In the genomic region with DNA sequence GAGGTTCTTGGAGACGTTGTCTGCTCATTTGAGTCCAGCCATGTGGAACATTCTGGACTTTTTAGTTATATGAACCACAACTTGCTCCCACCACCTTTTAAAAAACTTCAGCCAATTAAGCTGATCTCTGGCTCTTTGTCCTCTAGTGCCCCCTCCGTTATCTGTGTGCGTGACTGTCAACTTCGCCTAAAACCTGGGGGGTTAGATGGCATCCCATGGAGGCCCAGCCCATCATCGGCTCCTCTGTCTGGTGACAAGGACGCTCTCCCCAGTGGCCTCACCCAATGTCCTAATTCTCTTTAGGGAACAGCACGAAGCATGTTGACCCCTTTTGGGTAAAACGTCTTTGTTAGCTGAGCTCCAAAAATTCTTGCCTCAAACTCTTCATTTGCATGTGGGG, we compare ENCODE assay signal across 23 cellular contexts.
DNase-seq lines count a peak whose midpoint lies in the region; ATAC-seq, FAIRE-seq and TF ChIP-seq lines count a peak whose summit lies in the region.
"Had no signal": no experiment of that assay in that cellular context is flagged by ENCODE, and none has a peak within 500 bp of the region (broad histone marks: within the 10 kb centered on the region; RNA-seq: fewer than 3 reads in every experiment).

No MANE protein-coding gene starts in this region.

- H3K27me3 ChIP-seq in MM.1S (replicated peaks; ENCODE audit: insufficient read depth, low read length) (no peaks in the 10 kb centered on the region), K562 (ENCODE audit: control insufficient read depth in 2 of 2, insufficient read depth in 2 of 2, low read length in 2 of 2) (peaks cover 12 to 45% of the 10 kb centered on the region in 2 experiments), upper lobe of right lung (no peaks in the 10 kb centered on the region)

- TF ChIP-seq EP300 in K562 (IDR thresholded peaks at IDR 0.05; ENCODE audit: low read length), result no peak

- H3K4me1 ChIP-seq in MM.1S (ENCODE audit: low read length) (no peaks in the 10 kb centered on the region), K562 (replicated peaks in 1 of 2; ENCODE audit: control insufficient read depth in 2 of 2, insufficient read depth in 2 of 2, low read length in 2 of 2) (no peaks in the 10 kb centered on the region; a peak in 2 of 5 replicates), upper lobe of right lung (peaks cover 7% of the 10 kb centered on the region)

- in situ Hi-C loops in K562 (cut with MboI), result no loop called here

- no TSS peak for BruUV-seq in K562 (replicated peaks; lab: Mats Ljungman, UMichigan)

- H2AFZ ChIP-seq in MM.1S (ENCODE audit: low read length) (peak overlapping the region; percentile 33), K562 (ENCODE audit: low read depth, low read length) (no peak overlapping the region)

- CTCF ChIA-PET in K562 (lab: Yijun Ruan, JAX; ENCODE audit: low intra/inter-chr PET ratio), result no interaction called here

- H3K9me1 ChIP-seq in K562 (ENCODE audit: control insufficient read depth, insufficient read depth, low read length), result no peaks in the 10 kb centered on the region

- H3K27ac ChIP-seq in MM.1S (ENCODE audit: low read length), result no peak overlapping the region
- no peak overlapping the region for H3K27ac ChIP-seq in K562 (ENCODE audit: extremely low read depth, low read depth, low read length)
- H3K27ac ChIP-seq in upper lobe of right lung, result no peak overlapping the region
- H3K27ac ChIP-seq: HL-60 had no signal

- intact Hi-C loops in K562 (cut with micrococcal nuclease) (no loop called here), upper lobe of right lung (cut with DNase I) (no loop called here)

- H4K20me1 ChIP-seq in MM.1S (ENCODE audit: insufficient read depth, low read length), result no peaks in the 10 kb centered on the region
- H4K20me1 ChIP-seq in K562 (replicated peaks; ENCODE audit: control insufficient read depth, insufficient read depth, low read length), result no peaks in the 10 kb centered on the region

- POLR2A ChIA-PET in K562 (lab: Yijun Ruan, JAX), result interaction anchor here (0.7 to 1.1 kb wide), 2 partner anchors 9 to 10 kb away, joined by 3 read pairs; no protein-coding TSS in a partner anchor

- no peak overlapping the region for H3K9ac ChIP-seq in MM.1S (ENCODE audit: low read length)
- H3K9ac ChIP-seq in K562 (ENCODE audit: insufficient read depth in 1 of 2, low read depth in 2 of 2, low read length in 2 of 2), result no peak overlapping the region

- no peak for ATAC-seq in K562
- no peak for ATAC-seq in upper lobe of right lung
- ATAC-seq in esophagus mucosa, result no peak
- ATAC-seq: HepG2 had no signal

- TF ChIP-seq RAD21 in K562 (CRISPR knock-in tag; conservative IDR thresholded peaks at IDR 0.05 in 1 of 2, IDR thresholded peaks at IDR 0.05 in 1 of 2), result no peak

- H3K9me2 ChIP-seq in MM.1S (replicated peaks; ENCODE audit: insufficient read depth, low read length), result no peaks in the 10 kb centered on the region

- H3K36me3 ChIP-seq in MM.1S (replicated peaks; ENCODE audit: insufficient read depth, low read length), result no peaks in the 10 kb centered on the region
- no peaks in the 10 kb centered on the region for H3K36me3 ChIP-seq in K562 (ENCODE audit: control insufficient read depth, insufficient read depth, low read length)
- no peaks in the 10 kb centered on the region for H3K36me3 ChIP-seq in upper lobe of right lung

- H3K79me2 ChIP-seq in MM.1S (ENCODE audit: low read length) (no peaks in the 10 kb centered on the region), K562 (ENCODE audit: control insufficient read depth, insufficient read depth, low read length) (no peaks in the 10 kb centered on the region)

- no peak for TF ChIP-seq POLR2A in K562 (conservative IDR thresholded peaks at IDR 0.05)

- H3K4me3 ChIP-seq in MM.1S (ENCODE audit: low read length), result peak overlapping the region; percentile 42; the same call in 1 of the 2 replicates
- no peak overlapping the region for H3K4me3 ChIP-seq in K562
- no peak overlapping the region for H3K4me3 ChIP-seq in upper lobe of right lung

- H3K4me2 ChIP-seq in MM.1S (ENCODE audit: low read depth, low read length) (peak overlapping the region; percentile 73), K562 (ENCODE audit: insufficient read depth, low read length) (no peak overlapping the region)

- 5% methylated on average over 8 of the region's 8 CpGs for WGBS in K562 (ENCODE audit: insufficient coverage, low coverage, missing lambda C conversion rate)

- DNase-seq in activated effector memory CD4-positive, alpha-beta T cell treated with anti-CD3 and anti-CD28 coated beads, Interleukin-2, amount 50 U/mL, for 16 hours, result peak; percentile 28
- DNase-seq in activated effector memory CD4-positive, alpha-beta T cell treated with Interleukin-2 at 50 U/mL for 16 hours, result no peak
- DNase-seq in MM.1S (no peak), K562 (ENCODE audit: extremely low read depth in 1 of 4, low spot score in 3 of 4) (no peak), upper lobe of right lung (peak; percentile 48), NCI-H446 treated with DMSO at 0.1 percent for 48 hours (lab: John Stamatoyannopoulos, UW) (no peak), NOMO-1 (lab: John Stamatoyannopoulos, UW; ENCODE audit: unreplicated experiment in 2 of 2) (no peak)
- DNase-seq: EL, GF-D8, HFFc6, KBM-7, NCI-H1105 treated with DMSO at 0.1 percent for 48 hours, NCI-H2029 treated with DMSO at 0.1 percent for 48 hours, NCI-H226, NCI-H524, NCI-H774, OCI-M1 had no signal

- H3K9me3 ChIP-seq in MM.1S (replicated peaks; ENCODE audit: insufficient read depth, low read length), result no peaks in the 10 kb centered on the region
- H3K9me3 ChIP-seq in K562 (replicated peaks; ENCODE audit: control insufficient read depth, insufficient read depth, low read depth, low read length), result no peaks in the 10 kb centered on the region
- no peaks in the 10 kb centered on the region for H3K9me3 ChIP-seq in upper lobe of right lung

- H3F3A ChIP-seq in MM.1S (ENCODE audit: insufficient read depth, low read length), result no peaks in the 10 kb centered on the region

- FAIRE-seq in K562 (lab: Jason Lieb, UNC), result no peak
- FAIRE-seq: D721Med, H54, HepG2, RCC 7860 had no signal

- no peak for TF ChIP-seq CTCF in MM.1S (IDR thresholded peaks at IDR 0.05; ENCODE audit: low read length)
- peak in 2 of 3 experiments; percentile 30 to 36; a peak in 2 of 6 replicates for TF ChIP-seq CTCF in K562 (IDR thresholded peaks at IDR 0.05 in 2 of 3, conservative IDR thresholded peaks at IDR 0.05 in 1 of 3; ENCODE audit: insufficient read depth in 2 of 3, low read depth in 1 of 3, low read length in 3 of 3)
- TF ChIP-seq CTCF in upper lobe of right lung (IDR thresholded peaks at IDR 0.05), result no peak

TF ChIP-seq in K562, 482 proteins besides CTCF, POLR2A, EP300 and RAD21 (continues in another document):
- TF ChIP-seq PCBP2 (IDR thresholded peaks at IDR 0.05; ENCODE audit: low read depth, low read length, poor library complexity, severe bottlenecking) (no peak), MAFK (IDR thresholded peaks at IDR 0.05; ENCODE audit: low read length) (no peak), ZNF561 (CRISPR knock-in tag; conservative IDR thresholded peaks at IDR 0.05) (no peak), PHTF2 (CRISPR knock-in tag; IDR thresholded peaks at IDR 0.05) (no peak)
- TF ChIP-seq, protein P1, sequence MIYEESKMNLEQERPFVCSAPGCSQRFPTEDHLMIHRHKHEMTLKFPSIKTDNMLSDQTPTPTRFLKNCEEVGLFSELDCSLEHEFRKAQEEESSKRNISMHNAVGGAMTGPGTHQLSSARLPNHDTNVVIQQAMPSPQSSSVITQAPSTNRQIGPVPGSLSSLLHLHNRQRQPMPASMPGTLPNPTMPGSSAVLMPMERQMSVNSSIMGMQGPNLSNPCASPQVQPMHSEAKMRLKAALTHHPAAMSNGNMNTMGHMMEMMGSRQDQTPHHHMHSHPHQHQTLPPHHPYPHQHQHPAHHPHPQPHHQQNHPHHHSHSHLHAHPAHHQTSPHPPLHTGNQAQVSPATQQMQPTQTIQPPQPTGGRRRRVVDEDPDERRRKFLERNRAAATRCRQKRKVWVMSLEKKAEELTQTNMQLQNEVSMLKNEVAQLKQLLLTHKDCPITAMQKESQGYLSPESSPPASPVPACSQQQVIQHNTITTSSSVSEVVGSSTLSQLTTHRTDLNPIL (CRISPR knock-in tag; IDR thresholded peaks at IDR 0.05), result no peak
- TF ChIP-seq, protein P2, sequence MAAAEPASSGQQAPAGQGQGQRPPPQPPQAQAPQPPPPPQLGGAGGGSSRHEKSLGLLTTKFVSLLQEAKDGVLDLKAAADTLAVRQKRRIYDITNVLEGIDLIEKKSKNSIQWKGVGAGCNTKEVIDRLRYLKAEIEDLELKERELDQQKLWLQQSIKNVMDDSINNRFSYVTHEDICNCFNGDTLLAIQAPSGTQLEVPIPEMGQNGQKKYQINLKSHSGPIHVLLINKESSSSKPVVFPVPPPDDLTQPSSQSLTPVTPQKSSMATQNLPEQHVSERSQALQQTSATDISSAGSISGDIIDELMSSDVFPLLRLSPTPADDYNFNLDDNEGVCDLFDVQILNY (CRISPR knock-in tag; IDR thresholded peaks at IDR 0.05), result no peak
- TF ChIP-seq, protein P3, sequence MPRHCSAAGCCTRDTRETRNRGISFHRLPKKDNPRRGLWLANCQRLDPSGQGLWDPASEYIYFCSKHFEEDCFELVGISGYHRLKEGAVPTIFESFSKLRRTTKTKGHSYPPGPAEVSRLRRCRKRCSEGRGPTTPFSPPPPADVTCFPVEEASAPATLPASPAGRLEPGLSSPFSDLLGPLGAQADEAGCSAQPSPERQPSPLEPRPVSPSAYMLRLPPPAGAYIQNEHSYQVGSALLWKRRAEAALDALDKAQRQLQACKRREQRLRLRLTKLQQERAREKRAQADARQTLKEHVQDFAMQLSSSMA (CRISPR knock-in tag; IDR thresholded peaks at IDR 0.05), result no peak
- TF ChIP-seq, protein P4, sequence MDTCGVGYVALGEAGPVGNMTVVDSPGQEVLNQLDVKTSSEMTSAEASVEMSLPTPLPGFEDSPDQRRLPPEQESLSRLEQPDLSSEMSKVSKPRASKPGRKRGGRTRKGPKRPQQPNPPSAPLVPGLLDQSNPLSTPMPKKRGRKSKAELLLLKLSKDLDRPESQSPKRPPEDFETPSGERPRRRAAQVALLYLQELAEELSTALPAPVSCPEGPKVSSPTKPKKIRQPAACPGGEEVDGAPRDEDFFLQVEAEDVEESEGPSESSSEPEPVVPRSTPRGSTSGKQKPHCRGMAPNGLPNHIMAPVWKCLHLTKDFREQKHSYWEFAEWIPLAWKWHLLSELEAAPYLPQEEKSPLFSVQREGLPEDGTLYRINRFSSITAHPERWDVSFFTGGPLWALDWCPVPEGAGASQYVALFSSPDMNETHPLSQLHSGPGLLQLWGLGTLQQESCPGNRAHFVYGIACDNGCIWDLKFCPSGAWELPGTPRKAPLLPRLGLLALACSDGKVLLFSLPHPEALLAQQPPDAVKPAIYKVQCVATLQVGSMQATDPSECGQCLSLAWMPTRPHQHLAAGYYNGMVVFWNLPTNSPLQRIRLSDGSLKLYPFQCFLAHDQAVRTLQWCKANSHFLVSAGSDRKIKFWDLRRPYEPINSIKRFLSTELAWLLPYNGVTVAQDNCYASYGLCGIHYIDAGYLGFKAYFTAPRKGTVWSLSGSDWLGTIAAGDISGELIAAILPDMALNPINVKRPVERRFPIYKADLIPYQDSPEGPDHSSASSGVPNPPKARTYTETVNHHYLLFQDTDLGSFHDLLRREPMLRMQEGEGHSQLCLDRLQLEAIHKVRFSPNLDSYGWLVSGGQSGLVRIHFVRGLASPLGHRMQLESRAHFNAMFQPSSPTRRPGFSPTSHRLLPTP (IDR thresholded peaks at IDR 0.05; ENCODE audit: borderline replicate concordance, extremely low read depth, insufficient read length), result no peak

Comparison
In these comparisons a context has a peak if more than half of its experiments do, and no peak if none do; other contexts are left out.
1. DNase-seq: peak in activated effector memory CD4-positive, alpha-beta T cell treated with anti-CD3 and anti-CD28 coated beads, Interleukin-2, amount 50 U/mL, for 16 hours (single experiment) and upper lobe of right lung (single experiment); none in activated effector memory CD4-positive, alpha-beta T cell treated with Interleukin-2 at 50 U/mL for 16 hours (single experiment), MM.1S (single experiment), K562 (0 of 4), NCI-H446 treated with DMSO at 0.1 percent for 48 hours (single experiment) and NOMO-1 (0 of 2).
2. CTCF ChIP-seq: peak in K562 (2 of 3); none in MM.1S (single experiment) and upper lobe of right lung (single experiment).